ENCODE assay signal across 1 cellular context in the genomic region with DNA sequence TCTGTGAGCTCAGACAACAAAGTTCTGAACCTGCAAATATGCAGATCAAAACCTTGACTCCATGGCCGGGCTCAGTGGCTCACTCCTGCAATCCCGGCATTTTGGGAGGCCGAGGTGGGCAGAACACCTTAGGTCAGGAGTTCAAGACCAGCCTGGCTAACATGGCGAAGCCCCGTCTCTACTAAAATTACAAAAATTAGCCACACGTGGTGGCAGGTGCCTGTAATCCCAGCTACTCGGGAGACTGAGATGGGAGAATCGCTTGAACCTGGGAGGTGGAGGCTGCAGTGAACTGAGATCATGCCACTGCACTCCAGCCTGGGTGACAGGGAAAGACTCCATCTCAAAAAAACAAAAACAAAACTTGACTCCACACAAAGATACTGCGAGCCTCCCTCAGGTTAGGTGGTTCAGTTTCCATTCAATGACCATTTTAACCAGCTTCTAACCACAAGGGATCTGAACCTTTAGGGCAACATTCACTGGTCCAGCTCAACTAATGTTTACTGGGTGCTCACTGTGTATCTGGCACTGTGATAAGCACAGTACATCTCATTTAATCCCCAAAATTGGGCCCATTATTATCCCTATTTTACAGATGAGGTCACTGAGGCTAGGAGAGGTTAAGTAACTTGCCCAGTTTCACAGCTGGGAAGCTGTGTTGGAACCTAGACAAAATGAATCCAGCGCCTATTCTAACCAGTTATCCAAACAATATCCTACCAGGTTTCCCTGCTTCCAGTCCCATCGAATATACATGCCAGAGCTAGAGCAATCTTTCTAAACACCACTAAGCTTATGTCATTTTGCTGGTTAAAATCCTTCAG.
TF ChIP-seq lines count a peak whose summit lies in the region.

No MANE protein-coding gene starts in this region.

TF ChIP-seq in GM23338, 12 proteins besides CTCF, POLR2A, EP300 and RAD21 (continued from another document):
- TF ChIP-seq ZNF462 (CRISPR knock-in tag; IDR thresholded peaks at IDR 0.05) = no peak
- TF ChIP-seq, protein P1, sequence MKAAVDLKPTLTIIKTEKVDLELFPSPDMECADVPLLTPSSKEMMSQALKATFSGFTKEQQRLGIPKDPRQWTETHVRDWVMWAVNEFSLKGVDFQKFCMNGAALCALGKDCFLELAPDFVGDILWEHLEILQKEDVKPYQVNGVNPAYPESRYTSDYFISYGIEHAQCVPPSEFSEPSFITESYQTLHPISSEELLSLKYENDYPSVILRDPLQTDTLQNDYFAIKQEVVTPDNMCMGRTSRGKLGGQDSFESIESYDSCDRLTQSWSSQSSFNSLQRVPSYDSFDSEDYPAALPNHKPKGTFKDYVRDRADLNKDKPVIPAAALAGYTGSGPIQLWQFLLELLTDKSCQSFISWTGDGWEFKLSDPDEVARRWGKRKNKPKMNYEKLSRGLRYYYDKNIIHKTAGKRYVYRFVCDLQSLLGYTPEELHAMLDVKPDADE (IDR thresholded peaks at IDR 0.05) = no peak
- TF ChIP-seq EZH2phosphoT487 (IDR thresholded peaks at IDR 0.05; ENCODE audit: unreplicated experiment) = no peak
